In the genomic region with DNA sequence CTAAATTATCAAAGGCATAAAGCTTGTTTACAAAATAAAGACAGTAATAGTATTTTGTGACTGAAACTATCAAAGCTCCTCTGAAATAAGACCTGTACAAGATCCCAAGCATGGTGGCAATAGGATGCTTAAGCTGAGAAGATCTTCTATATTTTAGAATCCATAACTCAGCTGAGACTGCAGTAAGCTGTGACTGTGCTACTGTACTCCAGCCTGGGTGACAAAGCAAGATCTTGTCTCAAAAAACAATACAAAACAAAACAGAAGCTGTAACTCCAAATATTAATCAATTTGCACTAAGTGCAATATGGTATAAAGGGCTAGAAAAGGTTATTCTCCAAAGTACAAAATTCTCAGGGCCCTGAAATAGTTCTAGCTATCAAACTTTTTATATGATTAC, we compare ENCODE assay signal across 1 cellular context.
TF ChIP-seq lines count a peak whose summit lies in the region.

No MANE protein-coding gene starts in this region.

TF ChIP-seq in K562, 482 proteins besides CTCF, POLR2A, EP300 and RAD21 (continued from another document):
- TF ChIP-seq, protein P1, sequence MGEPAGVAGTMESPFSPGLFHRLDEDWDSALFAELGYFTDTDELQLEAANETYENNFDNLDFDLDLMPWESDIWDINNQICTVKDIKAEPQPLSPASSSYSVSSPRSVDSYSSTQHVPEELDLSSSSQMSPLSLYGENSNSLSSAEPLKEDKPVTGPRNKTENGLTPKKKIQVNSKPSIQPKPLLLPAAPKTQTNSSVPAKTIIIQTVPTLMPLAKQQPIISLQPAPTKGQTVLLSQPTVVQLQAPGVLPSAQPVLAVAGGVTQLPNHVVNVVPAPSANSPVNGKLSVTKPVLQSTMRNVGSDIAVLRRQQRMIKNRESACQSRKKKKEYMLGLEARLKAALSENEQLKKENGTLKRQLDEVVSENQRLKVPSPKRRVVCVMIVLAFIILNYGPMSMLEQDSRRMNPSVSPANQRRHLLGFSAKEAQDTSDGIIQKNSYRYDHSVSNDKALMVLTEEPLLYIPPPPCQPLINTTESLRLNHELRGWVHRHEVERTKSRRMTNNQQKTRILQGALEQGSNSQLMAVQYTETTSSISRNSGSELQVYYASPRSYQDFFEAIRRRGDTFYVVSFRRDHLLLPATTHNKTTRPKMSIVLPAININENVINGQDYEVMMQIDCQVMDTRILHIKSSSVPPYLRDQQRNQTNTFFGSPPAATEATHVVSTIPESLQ (CRISPR knock-in tag; IDR thresholded peaks at IDR 0.05): no peak
- TF ChIP-seq ZNF316 (IDR thresholded peaks at IDR 0.05) (peak; percentile 27; the same call in 1 of the 2 replicates), MAFG (tag; conservative IDR thresholded peaks at IDR 0.05) (peak; percentile 74), NFE2 (IDR thresholded peaks at IDR 0.05; ENCODE audit: low read depth) (peak; percentile 39)
TF ChIP-seq in K562: peak in this region for 5.
